ENCODE assay signal across 8 cellular contexts in genomic region chr13:76903544-76904162, GRCh38. TPM values are rescaled to one million over a fixed set of nuclear protein-coding genes. Genes with fewer than 3 reads are reported as not detected.
A peak's percentile ranks its signal among the peaks of the same experiment; 100 is the strongest.
DNase-seq lines count a peak whose midpoint lies in the region; ATAC-seq, FAIRE-seq and TF ChIP-seq lines count a peak whose summit lies in the region.

No MANE protein-coding gene starts in this region.

- TF ChIP-seq POLR2A in GM12892 (IDR thresholded peaks at IDR 0.05; ENCODE audit: low read depth, low read length) = no peak
- TF ChIP-seq POLR2A in heart left ventricle (IDR thresholded peaks at IDR 0.05) = no peak
- TF ChIP-seq POLR2A in sigmoid colon (IDR thresholded peaks at IDR 0.05) = no peak

- H2AFZ ChIP-seq in SU-DHL-6 (ENCODE audit: low read depth, low read length, severe bottlenecking) = no peak overlapping the region

- H3K79me2 ChIP-seq in SU-DHL-6 (ENCODE audit: insufficient read depth, low read length) = no peaks in the 10 kb centered on the region

- no peaks in the 10 kb centered on the region for H3K36me3 ChIP-seq in SU-DHL-6 (ENCODE audit: low read length)
- H3K36me3 ChIP-seq in adipocyte (ENCODE audit: control insufficient read depth, insufficient read depth, low read length, severe bottlenecking) = no peaks in the 10 kb centered on the region
- H3K36me3 ChIP-seq in heart left ventricle = no peaks in the 10 kb centered on the region
- H3K36me3 ChIP-seq in sigmoid colon = no peaks in the 10 kb centered on the region
- no peaks in the 10 kb centered on the region for H3K36me3 ChIP-seq in MG63

- H3K4me2 ChIP-seq in SU-DHL-6 (ENCODE audit: low read depth, low read length, poor library complexity, severe bottlenecking) = no peak overlapping the region

- no peaks in the 10 kb centered on the region for H3K9me2 ChIP-seq in SU-DHL-6 (replicated peaks; ENCODE audit: insufficient read depth, low read length)

- peak; percentile 76 for FAIRE-seq in GM12892 (lab: Jason Lieb, UNC)

- no peaks in the 10 kb centered on the region for H3K4me1 ChIP-seq in adipocyte (ENCODE audit: control insufficient read depth, insufficient read depth, low read length)
- no peaks in the 10 kb centered on the region for H3K4me1 ChIP-seq in heart left ventricle
- H3K4me1 ChIP-seq in sigmoid colon = no peaks in the 10 kb centered on the region

- TF ChIP-seq EP300 in sigmoid colon (IDR thresholded peaks at IDR 0.05) = no peak

- H3K9me3 ChIP-seq in SU-DHL-6 (ENCODE audit: insufficient read depth, low read length) = no peaks in the 10 kb centered on the region
- H3K9me3 ChIP-seq in adipocyte (ENCODE audit: control insufficient read depth, low read length) = peaks cover 3% of the 10 kb centered on the region
- peaks cover 0 to 11% (median 0%) of the 10 kb centered on the region in 12 donors for H3K9me3 ChIP-seq in heart left ventricle
- peaks cover 0 to 6% (median under 1%) of the 10 kb centered on the region in 4 donors for H3K9me3 ChIP-seq in sigmoid colon
- H3K9me3 ChIP-seq in MG63 = peaks cover 6% of the 10 kb centered on the region

- intact Hi-C loops in heart left ventricle (cut with DNase I) (loop anchor here (1.0 to 10.0 kb wide), 16 partner anchors 235 to 1219 kb away; no protein-coding TSS in a partner anchor), sigmoid colon (cut with DNase I) (loop anchor here (2.0 to 10.0 kb wide), 4 partner anchors 235 to 1209 kb away; no protein-coding TSS in a partner anchor)

- H3K27me3 ChIP-seq in SU-DHL-6 (ENCODE audit: low read length) = no peaks in the 10 kb centered on the region
- no peaks in the 10 kb centered on the region for H3K27me3 ChIP-seq in adipocyte (replicated peaks; ENCODE audit: control insufficient read depth, insufficient read depth, low read length)
- H3K27me3 ChIP-seq in heart left ventricle = peaks cover 0 to 3% (median 0%) of the 10 kb centered on the region in 9 donors
- no peaks in the 10 kb centered on the region for H3K27me3 ChIP-seq in sigmoid colon
- H3K27me3 ChIP-seq in MG63 = 0 out of 2 replicates have a peak, but pooled peaks cover 2% of the 10 kb centered on the region

- H3K9ac ChIP-seq in SU-DHL-6 (ENCODE audit: low read length) (no peak overlapping the region), adipocyte (ENCODE audit: low read length) (no peak overlapping the region)

- H3K27ac ChIP-seq in SU-DHL-6 (ENCODE audit: low read depth, low read length) = no peak overlapping the region
- no peak overlapping the region for H3K27ac ChIP-seq in heart left ventricle
- H3K27ac ChIP-seq in sigmoid colon = no peak overlapping the region

- H3K4me3 ChIP-seq in SU-DHL-6 (ENCODE audit: insufficient read depth, low read length, poor library complexity, severe bottlenecking) (no peak overlapping the region), adipocyte (ENCODE audit: low read length) (no peak overlapping the region), heart left ventricle (no peak overlapping the region), sigmoid colon (no peak overlapping the region), MG63 (no peak overlapping the region)

- ATAC-seq in HG02610 (IDR thresholded peaks at IDR 0.05; ENCODE audit: unreplicated experiment) (peak; percentile 96), heart left ventricle (peak; percentile 64 to 83 (median 79))

- H3F3A ChIP-seq in SU-DHL-6 (ENCODE audit: insufficient read depth) = no peaks in the 10 kb centered on the region

- DNase-seq in GM12892 (ENCODE audit: insufficient read length) (no peak), NCI-H1092 treated with DMSO at 0.1 percent for 48 hours (lab: John Stamatoyannopoulos, UW) (peak; percentile 72), adipocyte (ENCODE audit: low read depth) (peak; percentile 92), heart left ventricle (peak; percentile 47 to 67 (median 54)), sigmoid colon (peak; percentile 79), MG63 (no peak)

- 21 to 26% (median 25%) methylated on average over 3 of the region's 3 CpGs for WGBS in heart left ventricle, 4 donors
- 24 to 32% methylated on average over 3 of the region's 3 CpGs for WGBS in sigmoid colon, 2 donors

- no peaks in the 10 kb centered on the region for H4K20me1 ChIP-seq in SU-DHL-6 (ENCODE audit: low read depth, low read length)

- TF ChIP-seq CTCF in SU-DHL-6 (IDR thresholded peaks at IDR 0.05; ENCODE audit: insufficient read depth, low read length, poor library complexity, severe bottlenecking) (peak; percentile 85), heart left ventricle (IDR thresholded peaks at IDR 0.05) (peak; percentile 95 to 100 (median 99)), sigmoid colon (IDR thresholded peaks at IDR 0.05) (peak; percentile 84 to 99 (median 95))

RNA-seq across cellular contexts. Expression of gene KCTD12, which starts 17.4 kb away (rescaled TPM):
- 7.1 TPM for polyA plus RNA-seq in GM12892 (2012; ENCODE audit: missing spikeins)
- total RNA-seq in heart left ventricle (10 to 100 TPM; 29.5 to 84.4 (median 44.1) TPM), sigmoid colon (100 to 1,000 TPM in 2 of 4 donors, 10 to 100 TPM in 2; 77.3 to 129 (median 97.5) TPM)
- polyA plus RNA-seq in heart left ventricle (10 to 100 TPM; 10.1 to 21.7 TPM), sigmoid colon (10 to 100 TPM; 14.8 to 22.6 (median 19.8) TPM)
- 14.9 and 19.3 TPM in 2 replicates for total RNA-seq in MG63 (2014; rRNA removed; shearing (Covaris generic); ENCODE audit: low replicate concordance)

RNA-seq across cellular contexts. Expression of gene ACOD1, which starts 44.7 kb away (rescaled TPM):
- not detected for polyA plus RNA-seq in GM12892 (2012; ENCODE audit: missing spikeins)
- under 1 TPM in 1 of 9 donors, not detected in 8; 0.91 TPM for total RNA-seq in heart left ventricle
- not detected for polyA plus RNA-seq in heart left ventricle
- total RNA-seq in sigmoid colon = not detected
- polyA plus RNA-seq in sigmoid colon = under 1 TPM in 1 of 3 donors, not detected in 2; 0.10 TPM
- 0.16 TPM in 1 of 2 replicates, not detected in the other for total RNA-seq in MG63 (2014; rRNA removed; shearing (Covaris generic); ENCODE audit: low replicate concordance)

Comparison
In these comparisons a context has a peak if more than half of its experiments do, and no peak if none do; other contexts are left out.
1. DNase-seq: peak in NCI-H1092 treated with DMSO at 0.1 percent for 48 hours (single experiment), adipocyte (single experiment), heart left ventricle (5 of 5) and sigmoid colon (single experiment); none in GM12892 (single experiment) and MG63 (single experiment).
2. Peak in every context shown above with its lines, with median percentiles within 50 percentile points of each other: CTCF ChIP-seq.